Comparison of ENCODE assay signal across 1 cellular context in genomic region chr9:91178281-91179236, GRCh38.
TF ChIP-seq lines count a peak whose summit lies in the region.

No MANE protein-coding gene starts in this region.

TF ChIP-seq in H1, 55 proteins besides CTCF, POLR2A, EP300 and RAD21 (continued from another document):
- TF ChIP-seq PHF8 (conservative IDR thresholded peaks at IDR 0.05; ENCODE audit: low read depth, low read length): no peak
- TF ChIP-seq SUZ12 (IDR thresholded peaks at IDR 0.05; ENCODE audit: low read length): no peak
- TF ChIP-seq SIRT6 (IDR thresholded peaks at IDR 0.05; ENCODE audit: low read length): no peak
- no peak for TF ChIP-seq SIN3A (conservative IDR thresholded peaks at IDR 0.05 in 1 of 2, IDR thresholded peaks at IDR 0.05 in 1 of 2; ENCODE audit: low read depth in 1 of 2, low read length in 2 of 2)
- TF ChIP-seq POLR2AphosphoS5 (IDR thresholded peaks at IDR 0.05; ENCODE audit: low read depth, low read length): no peak
- TF ChIP-seq JUN (IDR thresholded peaks at IDR 0.05; ENCODE audit: low read depth, low read length): no peak
- TF ChIP-seq RNF2 (IDR thresholded peaks at IDR 0.05; ENCODE audit: borderline replicate concordance, low read depth, low read length, missing control alignments, poor library complexity, severe bottlenecking): no peak
- no peak for TF ChIP-seq CBX8 (IDR thresholded peaks at IDR 0.05; ENCODE audit: borderline replicate concordance, low read depth, low read length)
- TF ChIP-seq SAP30 (IDR thresholded peaks at IDR 0.05; ENCODE audit: insufficient read depth, insufficient replicate concordance, low read length): no peak
- TF ChIP-seq CHD7 (IDR thresholded peaks at IDR 0.05; ENCODE audit: insufficient replicate concordance, low read length): no peak
- TF ChIP-seq CTBP2 (IDR thresholded peaks at IDR 0.05; ENCODE audit: borderline replicate concordance, insufficient read depth, insufficient read length, low read length): no peak
